30 cellular contexts compared by ENCODE assay signal in genomic region chr11:130077671-130078468, GRCh38. TPM values are rescaled to one million over a fixed set of nuclear protein-coding genes. Genes with fewer than 3 reads are reported as not detected.
DNase-seq lines count a peak whose midpoint lies in the region; ATAC-seq, FAIRE-seq and TF ChIP-seq lines count a peak whose summit lies in the region.
"Had no signal": no experiment of that assay in that cellular context is flagged by ENCODE, and none has a peak within 500 bp of the region (broad histone marks: within the 10 kb centered on the region; RNA-seq: fewer than 3 reads in every experiment).

No MANE protein-coding gene starts in this region.

- H3K27ac Mint-ChIP-seq in chondrocyte (ENCODE audit: unreplicated experiment) (peak overlapping the region; percentile 58), mesothelial cell of epicardium (peak overlapping the region; percentile 66)
- H3K27ac Mint-ChIP-seq: activated naive CD4-positive, alpha-beta T cell treated with anti-CD3 and anti-CD28 coated beads, Interleukin-2, amount 50 U/mL, for 24 hours; activated T-helper 2 cell treated with anti-CD3 and anti-CD28 coated beads, Interferon-gamma antibody, Interleukin-2, Interleukin-4, amounts not matched to agents 10 μg/mL and 5 μg/mL and 100 μg/mL, durations not matched to agents 14 hours and 24 hours and 36 hours; CD8-positive, alpha-beta memory T cell; stimulated activated naive CD8-positive, alpha-beta T cell treated with anti-CD3 and anti-CD28 coated beads, Interleukin-15, amount 100 ng/mL, for 72 hours; T-helper 1 cell treated with Interleukin-12 subunit alpha and Interleukin-12 subunit beta and Interleukin-4 antibody, amounts not matched to agents 30 μg/mL and 1 μg/mL, for 36 hours had no signal

- H3K9me3 ChIP-seq in SK-N-MC (ENCODE audit: low read depth, low read length), result no peaks in the 10 kb centered on the region
- H3K9me3 ChIP-seq: BE2C, right lobe of liver, spleen, thoracic aorta, vagina had no signal

- H3K27me3 Mint-ChIP-seq in chondrocyte (ENCODE audit: low read depth) (no peaks in the 10 kb centered on the region), mesothelial cell of epicardium (ENCODE audit: low read depth) (no peaks in the 10 kb centered on the region)
- H3K27me3 Mint-ChIP-seq: activated naive CD4-positive, alpha-beta T cell treated with anti-CD3 and anti-CD28 coated beads, Interleukin-2, amount 50 U/mL, for 24 hours; CD8-positive, alpha-beta memory T cell; stimulated activated naive CD8-positive, alpha-beta T cell treated with anti-CD3 and anti-CD28 coated beads, Interleukin-15, amount 100 ng/mL, for 72 hours had no signal

- H3K27ac ChIP-seq in SK-N-MC, result peak overlapping the region; percentile 47; the same call in 1 of the 2 replicates
- H3K27ac ChIP-seq: right lobe of liver, RWPE1, spleen, thoracic aorta, vagina had no signal

- TF ChIP-seq CTCF in chondrocyte (IDR thresholded peaks at IDR 0.05) (no peak), mesothelial cell of epicardium (IDR thresholded peaks at IDR 0.05; ENCODE audit: unreplicated experiment) (no peak)

- no peak overlapping the region for H3K4me3 ChIP-seq in SK-N-MC
- H3K4me3 ChIP-seq: right lobe of liver, spleen, thoracic aorta, vagina had no signal

- H3K4me3 Mint-ChIP-seq in chondrocyte (ENCODE audit: unreplicated experiment), result no peak overlapping the region
- no peak overlapping the region for H3K4me3 Mint-ChIP-seq in mesothelial cell of epicardium
- H3K4me3 Mint-ChIP-seq: activated naive CD4-positive, alpha-beta T cell treated with anti-CD3 and anti-CD28 coated beads, Interleukin-2, amount 50 U/mL, for 24 hours; CD8-positive, alpha-beta memory T cell; stimulated activated naive CD8-positive, alpha-beta T cell treated with anti-CD3 and anti-CD28 coated beads, Interleukin-15, amount 100 ng/mL, for 72 hours; T-helper 1 cell treated with Interleukin-12 subunit alpha and Interleukin-12 subunit beta and Interleukin-4 antibody, amounts not matched to agents 30 μg/mL and 1 μg/mL, for 36 hours had no signal

- ATAC-seq in GM19324 (IDR thresholded peaks at IDR 0.05; ENCODE audit: low FRiP score, unreplicated experiment) (no peak), GM21367 (IDR thresholded peaks at IDR 0.05; ENCODE audit: unreplicated experiment) (no peak)
- ATAC-seq: right lobe of liver; stimulated activated naive CD8-positive, alpha-beta T cell treated with anti-CD3 and anti-CD28 coated beads, Interleukin-15, amount 100 ng/mL, for 72 hours had no signal

- peak overlapping the region; percentile 22 for H3K9ac ChIP-seq in SK-N-MC (ENCODE audit: insufficient read length)

- DNase-seq in SK-N-MC (ENCODE audit: low read depth, low spot score), result no peak
- DNase-seq in chondrocyte (ENCODE audit: low spot score), result no peak
- DNase-seq in mesothelial cell of epicardium (ENCODE audit: low spot score in 2 of 2, unreplicated experiment in 2 of 2), result no peak
- no peak for DNase-seq in stimulated activated CD4-positive, alpha-beta T cell treated with anti-CD3 and anti-CD28 coated beads, Interleukin-2, amount 100 ng/mL, for 48 hours
- no peak for DNase-seq in NCI-H1694 treated with DMSO at 0.1 percent for 48 hours (lab: John Stamatoyannopoulos, UW)
- DNase-seq: ACHN; amniotic stem cell; BE2C; CD8-positive, alpha-beta memory T cell; DMS153; HCEC 1CT; hippocampal formation; mesenchymal stem cell; NCI-H146; NCI-H748 treated with DMSO at 0.1 percent for 48 hours; posterior cingulate gyrus; right lobe of liver; spleen; stimulated activated CD4-positive, alpha-beta T cell treated with anti-CD3 and anti-CD28 coated beads, Interleukin-2, amount 100 ng/mL, for 24 hours; stimulated activated CD8-positive, alpha-beta memory T cell treated with anti-CD3 and anti-CD28 coated beads, Interleukin-4, amount 100 ng/mL, for 48 hours; stimulated activated naive CD8-positive, alpha-beta T cell treated with anti-CD3 and anti-CD28 coated beads, Interleukin-15, amount 100 ng/mL, for 72 hours had no signal

- H3K4me1 Mint-ChIP-seq in chondrocyte (ENCODE audit: low read depth) (peaks cover 19% of the 10 kb centered on the region), mesothelial cell of epicardium (peaks cover 30% of the 10 kb centered on the region)
- H3K4me1 Mint-ChIP-seq: stimulated activated naive CD8-positive, alpha-beta T cell treated with anti-CD3 and anti-CD28 coated beads, Interleukin-15, amount 100 ng/mL, for 72 hours had no signal

- H3K9me3 Mint-ChIP-seq in chondrocyte (ENCODE audit: low read depth) (no peaks in the 10 kb centered on the region), mesothelial cell of epicardium (no peaks in the 10 kb centered on the region)
- H3K9me3 Mint-ChIP-seq: activated naive CD4-positive, alpha-beta T cell treated with anti-CD3 and anti-CD28 coated beads, Interleukin-2, amount 50 U/mL, for 24 hours; activated T-helper 2 cell treated with anti-CD3 and anti-CD28 coated beads, Interferon-gamma antibody, Interleukin-2, Interleukin-4, amounts not matched to agents 10 μg/mL and 5 μg/mL and 100 μg/mL, durations not matched to agents 14 hours and 24 hours and 36 hours; CD8-positive, alpha-beta memory T cell; stimulated activated naive CD8-positive, alpha-beta T cell treated with anti-CD3 and anti-CD28 coated beads, Interleukin-15, amount 100 ng/mL, for 72 hours; T-helper 1 cell treated with Interleukin-12 subunit alpha and Interleukin-12 subunit beta and Interleukin-4 antibody, amounts not matched to agents 30 μg/mL and 1 μg/mL, for 36 hours had no signal

- H3K36me3 Mint-ChIP-seq in chondrocyte (ENCODE audit: low read depth) (no peaks in the 10 kb centered on the region), mesothelial cell of epicardium (no peaks in the 10 kb centered on the region)

- peaks cover 3% of the 10 kb centered on the region for H3K36me3 ChIP-seq in SK-N-MC (ENCODE audit: insufficient read depth, low read length)
- H3K36me3 ChIP-seq: BE2C, right lobe of liver, thoracic aorta, vagina had no signal

- peak; percentile 13 for FAIRE-seq in G401.6 (lab: Jason Lieb, UNC)

RNA-seq across cellular contexts. Expression of gene APLP2, which starts 8.2 kb away (rescaled TPM):
- 355 to 358 TPM (median 358 TPM) in 3 replicates for total RNA-seq in chondrocyte
- total RNA-seq in mesothelial cell of epicardium, result 234 to 240 TPM (median 239 TPM) in 3 replicates
